21 cellular contexts compared by ENCODE assay signal in genomic region chr13:64801768-64802167, GRCh38.
DNase-seq lines count a peak whose midpoint lies in the region; ATAC-seq and TF ChIP-seq lines count a peak whose summit lies in the region.
"Had no signal": no experiment of that assay in that cellular context is flagged by ENCODE, and none has a peak within 500 bp of the region (broad histone marks: within the 10 kb centered on the region; RNA-seq: fewer than 3 reads in every experiment).

No MANE protein-coding gene starts in this region.

- no peak overlapping the region for H3K4me3 Mint-ChIP-seq in activated naive CD8-positive, alpha-beta T cell treated with anti-CD3 and anti-CD28 coated beads, Interleukin-2, amount 50 U/mL, for 24 hours
- H3K4me3 Mint-ChIP-seq in immature natural killer cell, result no peak overlapping the region
- H3K4me3 Mint-ChIP-seq: CD14-positive monocyte; CD4-positive, alpha-beta memory T cell; CD4-positive, CD25-positive, alpha-beta regulatory T cell had no signal

- no peaks in the 10 kb centered on the region for H3K79me2 ChIP-seq in OCI-LY1 (ENCODE audit: insufficient read depth, low read length)

- no peak overlapping the region for H3K27ac Mint-ChIP-seq in activated naive CD8-positive, alpha-beta T cell treated with anti-CD3 and anti-CD28 coated beads, Interleukin-2, amount 50 U/mL, for 24 hours
- H3K27ac Mint-ChIP-seq in immature natural killer cell, result no peak overlapping the region
- H3K27ac Mint-ChIP-seq: CD14-positive monocyte; CD4-positive, alpha-beta memory T cell; CD4-positive, CD25-positive, alpha-beta regulatory T cell had no signal

- H3K9ac ChIP-seq in OCI-LY1 (ENCODE audit: low read length), result no peak overlapping the region
- H3K9ac ChIP-seq: BLaER1 had no signal

- no peaks in the 10 kb centered on the region for H3K4me1 ChIP-seq in OCI-LY1 (ENCODE audit: insufficient read depth, low read length, severe bottlenecking)
- H3K4me1 ChIP-seq in heart right ventricle, result no peaks in the 10 kb centered on the region
- H3K4me1 ChIP-seq: BE2C, BLaER1, Caco-2 had no signal

- 36 to 39% methylated on average over 4 of the region's 4 CpGs for WGBS in heart right ventricle, 2 donors

- H3K27me3 ChIP-seq in OCI-LY1 (ENCODE audit: insufficient read depth, low read length) (no peaks in the 10 kb centered on the region), heart right ventricle (no peaks in the 10 kb centered on the region)
- H3K27me3 ChIP-seq: BE2C, BLaER1 had no signal

- no peaks in the 10 kb centered on the region for H4K20me1 ChIP-seq in OCI-LY1 (ENCODE audit: insufficient read depth, low read length)
- H4K20me1 ChIP-seq: BLaER1 had no signal

- no peaks in the 10 kb centered on the region for H3K36me3 ChIP-seq in OCI-LY1 (ENCODE audit: insufficient read depth, low read length)
- H3K36me3 ChIP-seq in heart right ventricle, result no peaks in the 10 kb centered on the region
- H3K36me3 ChIP-seq: BE2C, BLaER1 had no signal

- peak overlapping the region; percentile 78; the same call in 1 of the 2 replicates for H2AFZ ChIP-seq in OCI-LY1 (ENCODE audit: low read length)

- H3K9me3 Mint-ChIP-seq in activated naive CD8-positive, alpha-beta T cell treated with anti-CD3 and anti-CD28 coated beads, Interleukin-2, amount 50 U/mL, for 24 hours, result peaks cover 15% of the 10 kb centered on the region
- peaks cover 3 to 23% (median 8%) of the 10 kb centered on the region in 6 donors for H3K9me3 Mint-ChIP-seq in immature natural killer cell

- ATAC-seq in heart right ventricle (no peak), GM21515 (IDR thresholded peaks at IDR 0.05; ENCODE audit: unreplicated experiment) (no peak)
- no peak for ATAC-seq in activated naive CD8-positive, alpha-beta T cell treated with anti-CD3 and anti-CD28 coated beads, Interleukin-2, amount 50 U/mL, for 24 hours
- ATAC-seq: GM12878 had no signal

- H3F3A ChIP-seq in OCI-LY1 (ENCODE audit: insufficient read depth, low read length), result no peaks in the 10 kb centered on the region

- no peak overlapping the region for H3K4me2 ChIP-seq in OCI-LY1 (ENCODE audit: low read length)
- H3K4me2 ChIP-seq: BLaER1 had no signal

- no peaks in the 10 kb centered on the region; the same call in 1 of the 2 replicates for H3K9me2 ChIP-seq in OCI-LY1 (ENCODE audit: low read depth, low read length)

- no peaks in the 10 kb centered on the region for H3K27me3 Mint-ChIP-seq in activated naive CD8-positive, alpha-beta T cell treated with anti-CD3 and anti-CD28 coated beads, Interleukin-2, amount 50 U/mL, for 24 hours
- H3K27me3 Mint-ChIP-seq in immature natural killer cell (ENCODE audit: low read depth in 3 of 3), result no peaks in the 10 kb centered on the region
- H3K27me3 Mint-ChIP-seq: CD4-positive, alpha-beta memory T cell; CD4-positive, CD25-positive, alpha-beta regulatory T cell had no signal

- H3K4me1 Mint-ChIP-seq in activated naive CD8-positive, alpha-beta T cell treated with anti-CD3 and anti-CD28 coated beads, Interleukin-2, amount 50 U/mL, for 24 hours, result no peaks in the 10 kb centered on the region
- no peaks in the 10 kb centered on the region for H3K4me1 Mint-ChIP-seq in immature natural killer cell
- H3K4me1 Mint-ChIP-seq: CD14-positive monocyte; CD4-positive, alpha-beta memory T cell; CD4-positive, CD25-positive, alpha-beta regulatory T cell had no signal

- H3K4me3 ChIP-seq in OCI-LY1 (ENCODE audit: low read depth, low read length, poor library complexity, severe bottlenecking), result no peak overlapping the region
- H3K4me3 ChIP-seq in heart right ventricle, result no peak overlapping the region
- H3K4me3 ChIP-seq: BLaER1, GM12878 had no signal

- DNase-seq in SK-N-DZ (ENCODE audit: low spot score), result peak; percentile 74
- DNase-seq in dedifferentiated amniotic fluid mesenchymal stem cell (ENCODE audit: extremely low spot score), result peak; percentile 7
- peak; percentile 58 for DNase-seq in islet precursor cell
- DNase-seq in heart right ventricle, result no peak
- no peak for DNase-seq in activated naive CD8-positive, alpha-beta T cell treated with anti-CD3 and anti-CD28 coated beads, Interleukin-2, amount 50 U/mL, for 24 hours
- DNase-seq in immature natural killer cell, result no peak
- DNase-seq: 8988T; ACHN; BE2C; C1 segment of cervical spinal cord; Caco-2; Calu3; CD4-positive, alpha-beta memory T cell; CD4-positive, CD25-positive, alpha-beta regulatory T cell; DMS79 treated with DMSO at 0.1 percent for 48 hours; GDM1 had no signal

- H3K9me3 ChIP-seq in OCI-LY1 (ENCODE audit: low read length), result no peaks in the 10 kb centered on the region
- peaks cover 0 to 6% (median 0%) of the 10 kb centered on the region in 11 donors for H3K9me3 ChIP-seq in heart right ventricle
- H3K9me3 ChIP-seq: BE2C, BLaER1, Caco-2 had no signal

- intact Hi-C loops in heart right ventricle (cut with DNase I), result no loop called here

- no peaks in the 10 kb centered on the region for H3K36me3 Mint-ChIP-seq in activated naive CD8-positive, alpha-beta T cell treated with anti-CD3 and anti-CD28 coated beads, Interleukin-2, amount 50 U/mL, for 24 hours (ENCODE audit: low read depth)
- no peaks in the 10 kb centered on the region for H3K36me3 Mint-ChIP-seq in immature natural killer cell
- H3K36me3 Mint-ChIP-seq: CD14-positive monocyte; CD4-positive, alpha-beta memory T cell; CD4-positive, CD25-positive, alpha-beta regulatory T cell had no signal

- TF ChIP-seq CTCF in OCI-LY1 (IDR thresholded peaks at IDR 0.05; ENCODE audit: low read length) (no peak), heart right ventricle (IDR thresholded peaks at IDR 0.05) (no peak)

- H3K27ac ChIP-seq in OCI-LY1 (ENCODE audit: low read depth, low read length, poor library complexity, severe bottlenecking) (no peak overlapping the region), heart right ventricle (no peak overlapping the region)
- H3K27ac ChIP-seq: BLaER1 had no signal

Comparison
In these comparisons a context has a peak if more than half of its experiments do, and no peak if none do; other contexts are left out.
1. DNase-seq: peak in SK-N-DZ (single experiment), dedifferentiated amniotic fluid mesenchymal stem cell (single experiment) and islet precursor cell (single experiment); none in heart right ventricle (0 of 2), activated naive CD8-positive, alpha-beta T cell treated with anti-CD3 and anti-CD28 coated beads, Interleukin-2, amount 50 U/mL, for 24 hours (single experiment) and immature natural killer cell (0 of 3).